ENCODE assay signal across 1 cellular context in the genomic region with DNA sequence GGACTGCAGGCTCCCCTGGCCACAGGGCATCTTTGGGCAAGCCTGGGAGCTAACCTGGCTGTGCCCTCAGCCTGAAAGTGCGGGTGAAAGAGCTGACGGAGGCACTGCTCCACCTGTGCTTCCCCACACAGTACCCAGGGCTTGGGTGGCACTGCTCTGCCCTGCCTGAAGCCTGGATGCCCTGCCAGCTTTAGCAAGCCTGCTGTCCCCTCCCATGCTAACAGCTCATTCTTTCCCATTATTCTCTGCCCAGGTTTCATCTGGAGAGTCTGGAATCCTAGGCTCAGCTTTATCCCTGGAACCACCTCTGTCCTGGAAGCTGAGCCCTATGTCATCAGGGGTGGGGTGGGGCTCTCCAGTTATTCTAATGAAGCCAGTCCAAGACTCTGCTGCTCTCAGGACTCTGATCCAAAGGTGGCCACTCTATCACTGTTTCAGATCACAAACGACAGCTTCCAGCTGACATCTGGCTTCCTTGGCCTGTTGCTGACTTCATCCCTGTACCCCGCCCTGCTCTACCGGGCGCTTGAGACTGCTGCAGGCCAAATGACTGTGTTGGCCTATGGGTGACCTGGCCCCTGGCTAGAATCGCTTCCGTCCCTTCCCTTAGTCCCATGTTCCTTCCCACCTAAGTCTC.
TF ChIP-seq lines count a peak whose summit lies in the region.

No MANE protein-coding gene starts in this region.

TF ChIP-seq in K562, 482 proteins besides CTCF, POLR2A, EP300 and RAD21 (continued from another document):
- no peak for TF ChIP-seq NCOA4 (IDR thresholded peaks at IDR 0.05; ENCODE audit: partially characterized antibody)
TF ChIP-seq in K562: peak in this region for 14.
